In the genomic region with DNA sequence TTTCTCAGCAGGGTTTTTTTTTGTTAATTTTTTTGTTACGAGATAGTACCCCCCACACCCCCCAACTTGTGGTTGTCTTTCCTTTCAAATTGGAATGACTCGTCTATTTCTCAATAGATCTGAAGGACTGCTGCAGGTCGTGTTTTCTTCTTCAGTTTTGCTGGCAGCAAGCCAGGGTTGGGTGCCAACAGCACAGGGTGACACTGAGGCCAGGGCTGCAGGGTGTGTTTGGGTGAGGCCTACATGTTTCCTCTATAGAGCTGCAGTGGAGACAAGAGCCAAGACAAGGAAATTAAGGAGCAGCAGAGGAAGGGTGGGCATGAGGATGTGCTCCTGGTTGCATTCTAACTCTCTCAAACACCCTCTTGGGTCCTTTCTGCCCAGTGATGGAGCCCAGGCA, we compare ENCODE assay signal across 1 cellular context.
TF ChIP-seq lines count a peak whose summit lies in the region.

No MANE protein-coding gene starts in this region.

TF ChIP-seq in K562, 482 proteins besides CTCF, POLR2A, EP300 and RAD21:
- TF ChIP-seq CUX1 (CRISPR knock-in tag; IDR thresholded peaks at IDR 0.05) (no peak), NFIC (IDR thresholded peaks at IDR 0.05) (0 out of 2 replicates have a peak, but pooled peaks have one; percentile 15)
